Comparison of ENCODE assay signal across 8 cellular contexts in genomic region chr2:127107622-127107999, GRCh38. TPM values are rescaled to one million over a fixed set of nuclear protein-coding genes. Genes with fewer than 3 reads are reported as not detected.
DNase-seq lines count a peak whose midpoint lies in the region; FAIRE-seq and TF ChIP-seq lines count a peak whose summit lies in the region.

No MANE protein-coding gene starts in this region.

- peaks cover 11% of the 10 kb centered on the region for H3F3A ChIP-seq in GM23248 (ENCODE audit: insufficient read depth)

- peak overlapping the region; percentile 80 for H2AFZ ChIP-seq in GM23248

- DNase-seq in DMS114 treated with DMSO at 0.1 percent for 48 hours (lab: John Stamatoyannopoulos, UW; ENCODE audit: unreplicated experiment) (peak; percentile 26), GM23248 (no peak), NCI-H345 (lab: John Stamatoyannopoulos, UW) (peak; percentile 62), choroid plexus epithelial cell (ENCODE audit: low read depth) (peak; percentile 56), mesenteric fat pad (ENCODE audit: low spot score) (peak; percentile 67), urothelium cell line (ENCODE audit: low spot score) (peak; percentile 73), GM10266 (ENCODE audit: extremely low spot score) (no peak), AG08396 (ENCODE audit: low spot score) (no peak)

- H3K79me2 ChIP-seq in GM23248 (ENCODE audit: insufficient read depth) = peaks cover 34% of the 10 kb centered on the region

- peak; percentile 37 for FAIRE-seq in urothelium cell line (lab: Jason Lieb, UNC)

- peak overlapping the region; percentile 85 for H3K9ac ChIP-seq in GM23248

- TF ChIP-seq CTCF in choroid plexus epithelial cell (conservative IDR thresholded peaks at IDR 0.05; ENCODE audit: low read depth, low read length) = peak; percentile 23
- no peak for TF ChIP-seq CTCF in GM10266 (IDR thresholded peaks at IDR 0.05; ENCODE audit: control insufficient read depth, insufficient read depth, low read depth, missing control alignments)

- H3K9me2 ChIP-seq in GM23248 (ENCODE audit: insufficient read depth) = no peaks in the 10 kb centered on the region

- H3K27ac ChIP-seq in GM23248 = peak overlapping the region; percentile 41

- H3K4me3 ChIP-seq in GM23248 (peak overlapping the region; percentile 80), choroid plexus epithelial cell (ENCODE audit: low read depth, low read length) (peak overlapping the region; percentile 67)

- WGBS in GM23248 (ENCODE audit: low coverage in 1 of 2, low lambda C conversion rate in 2 of 2, missing lambda C conversion rate in 2 of 2), 2 experiments = 29 to 32% methylated on average over 17 of the region's 17 CpGs

- peak overlapping the region; percentile 75 for H3K4me2 ChIP-seq in GM23248 (ENCODE audit: unreplicated experiment)

- no peaks in the 10 kb centered on the region for H3K27me3 ChIP-seq in GM23248 (replicated peaks; ENCODE audit: insufficient read depth)

- H3K36me3 ChIP-seq in GM23248 (ENCODE audit: low read depth) = no peaks in the 10 kb centered on the region

- peaks cover 15% of the 10 kb centered on the region for H3K4me1 ChIP-seq in GM23248 (ENCODE audit: insufficient read depth)

- in situ Hi-C loops in GM23248 (cut with MboI) = no loop called here

- no peaks in the 10 kb centered on the region for H4K20me1 ChIP-seq in GM23248 (ENCODE audit: insufficient read depth)

- H3K9me3 ChIP-seq in GM23248 (ENCODE audit: low read depth) = no peaks in the 10 kb centered on the region

RNA-seq across cellular contexts. Expression of gene BIN1, which starts 0.7 kb away (rescaled TPM):
- total RNA-seq in GM23248 (2014; rRNA removed; shearing (Covaris generic)) = 33.0 and 33.1 TPM in 2 replicates
- polyA plus RNA-seq in GM23248 (2016; fragmentation: Nextera tagmentation; extraction: Ambion mirVana) = 23.9 and 24.3 TPM in 2 replicates
- total RNA-seq in mesenteric fat pad = 87.0 TPM

Comparison
In these comparisons a context has a peak if more than half of its experiments do, and no peak if none do; other contexts are left out.
1. DNase-seq: peak in DMS114 treated with DMSO at 0.1 percent for 48 hours (single experiment), NCI-H345 (single experiment), choroid plexus epithelial cell (single experiment), mesenteric fat pad (single experiment) and urothelium cell line (single experiment); none in GM23248 (single experiment), GM10266 (single experiment) and AG08396 (single experiment).